In genomic region chr2:45000341-45000901, GRCh38 we compare ENCODE assay signal across 14 cellular contexts. TPM values are rescaled to one million over a fixed set of nuclear protein-coding genes. Genes with fewer than 3 reads are reported as not detected.
DNase-seq lines count a peak whose midpoint lies in the region; ATAC-seq and TF ChIP-seq lines count a peak whose summit lies in the region.
"Had no signal": no experiment of that assay in that cellular context is flagged by ENCODE, and none has a peak within 500 bp of the region (broad histone marks: within the 10 kb centered on the region; RNA-seq: fewer than 3 reads in every experiment).

No MANE protein-coding gene starts in this region.

- H3K36me3 Mint-ChIP-seq in effector memory CD8-positive, alpha-beta T cell (ENCODE audit: insufficient read depth): no peaks in the 10 kb centered on the region
- no peaks in the 10 kb centered on the region for H3K36me3 Mint-ChIP-seq in stimulated activated memory B cell treated with anti-CD40 and anti-IgM and Interleukin-4, amounts not matched to agents 10 μg/mL and 1 μg/mL and 100 μg/mL, for 72 hours

- H3K4me1 Mint-ChIP-seq in effector memory CD8-positive, alpha-beta T cell (ENCODE audit: low read depth in 2 of 2): peaks cover 13 to 15% of the 10 kb centered on the region in 2 donors
- peaks cover 27% of the 10 kb centered on the region for H3K4me1 Mint-ChIP-seq in stimulated activated memory B cell treated with anti-CD40 and anti-IgM and Interleukin-4, amounts not matched to agents 10 μg/mL and 1 μg/mL and 100 μg/mL, for 72 hours

- DNase-seq in Panc1 (ENCODE audit: low read depth, low spot score) (no peak), islet precursor cell (peak; percentile 86), prostate gland (ENCODE audit: low spot score) (no peak), SIG-M5 treated with dmso at 0.1 percent for 504 hours (lab: John Stamatoyannopoulos, UW; ENCODE audit: unreplicated experiment) (no peak)
- no peak for DNase-seq in effector memory CD8-positive, alpha-beta T cell
- no peak for DNase-seq in stimulated activated CD4-positive, alpha-beta T cell treated with anti-CD3 and anti-CD28 coated beads, Interleukin-4, amount 100 ng/mL, for 4 hours
- DNase-seq: activated CD4-positive, alpha-beta T cell treated with anti-CD3 and anti-CD28 coated beads, Interleukin-2, amount 50 U/mL, for 4 hours; activated naive CD4-positive, alpha-beta T cell treated with anti-CD3 and anti-CD28 coated beads, Interleukin-2, amount 50 U/mL, for 16 hours; MM.1S; NCI-H2171 treated with DMSO at 0.1 percent for 48 hours had no signal

- no peak for TF ChIP-seq POLR2A in prostate gland (IDR thresholded peaks at IDR 0.05)

- H3K27ac Mint-ChIP-seq in effector memory CD8-positive, alpha-beta T cell: no peak overlapping the region
- no peak overlapping the region for H3K27ac Mint-ChIP-seq in stimulated activated memory B cell treated with anti-CD40 and anti-IgM and Interleukin-4, amounts not matched to agents 10 μg/mL and 1 μg/mL and 100 μg/mL, for 72 hours

- H3K4me3 ChIP-seq in Panc1 (ENCODE audit: low read depth in 2 of 2, low read length in 2 of 2) (no peak overlapping the region), prostate gland (no peak overlapping the region)

- no peak overlapping the region for H3K27ac ChIP-seq in Panc1 (ENCODE audit: low read length)
- no peak overlapping the region for H3K27ac ChIP-seq in prostate gland
- H3K27ac ChIP-seq: thyroid gland had no signal

- 30% methylated on average over 22 of the region's 36 CpGs for WGBS in prostate gland

- no peaks in the 10 kb centered on the region for H3K9me3 Mint-ChIP-seq in effector memory CD8-positive, alpha-beta T cell
- no peaks in the 10 kb centered on the region for H3K9me3 Mint-ChIP-seq in stimulated activated memory B cell treated with anti-CD40 and anti-IgM and Interleukin-4, amounts not matched to agents 10 μg/mL and 1 μg/mL and 100 μg/mL, for 72 hours

- H3K4me3 Mint-ChIP-seq in effector memory CD8-positive, alpha-beta T cell: peak overlapping the region; percentile 49 to 58
- H3K4me3 Mint-ChIP-seq in stimulated activated memory B cell treated with anti-CD40 and anti-IgM and Interleukin-4, amounts not matched to agents 10 μg/mL and 1 μg/mL and 100 μg/mL, for 72 hours: peak overlapping the region; percentile 44

- intact Hi-C loops in Panc1 (cut with micrococcal nuclease; ENCODE audit: unreplicated experiment) (no loop called here), prostate gland (cut with DNase I) (no loop called here)

- TF ChIP-seq CTCF in Panc1 (IDR thresholded peaks at IDR 0.05): no peak
- no peak for TF ChIP-seq CTCF in prostate gland (IDR thresholded peaks at IDR 0.05)

- ATAC-seq in Panc1: 0 out of 2 replicates have a peak, but pooled peaks have one; percentile 20
- no peak for ATAC-seq in effector memory CD8-positive, alpha-beta T cell (replicated peaks)
- ATAC-seq in stimulated activated memory B cell treated with anti-CD40 and anti-IgM and Interleukin-4, amounts not matched to agents 10 μg/mL and 1 μg/mL and 100 μg/mL, for 72 hours: no peak

- H3K27me3 Mint-ChIP-seq in effector memory CD8-positive, alpha-beta T cell: peaks cover 81 to 100% of the 10 kb centered on the region in 2 donors
- H3K27me3 Mint-ChIP-seq in stimulated activated memory B cell treated with anti-CD40 and anti-IgM and Interleukin-4, amounts not matched to agents 10 μg/mL and 1 μg/mL and 100 μg/mL, for 72 hours: peaks cover 89% of the 10 kb centered on the region

- no peaks in the 10 kb centered on the region for H3K4me1 ChIP-seq in Panc1 (ENCODE audit: control insufficient read depth, insufficient read depth, low read length)
- peaks cover 4% of the 10 kb centered on the region for H3K4me1 ChIP-seq in prostate gland (replicated peaks)

- CTCF ChIA-PET in Panc1 (lab: Charles Lee): no interaction called here

- no TSS peak for BruUV-seq in Panc1 (replicated peaks; lab: Mats Ljungman, UMichigan)

- in situ Hi-C loops in Panc1 (cut with HindIII; ENCODE audit: low pct_unique_long_range_greater_than_20kb, low sequenced_read_pairs): no loop called here

- POLR2A ChIA-PET in Panc1 (lab: Charles Lee): no interaction called here

- H3K9me3 ChIP-seq in Panc1 (ENCODE audit: control insufficient read depth, insufficient read depth, low read depth, low read length) (no peaks in the 10 kb centered on the region), prostate gland (no peaks in the 10 kb centered on the region)
- H3K9me3 ChIP-seq: thyroid gland had no signal

- H3K36me3 ChIP-seq in Panc1 (ENCODE audit: control insufficient read depth, insufficient read depth, low read length) (no peaks in the 10 kb centered on the region), prostate gland (no peaks in the 10 kb centered on the region)
- H3K36me3 ChIP-seq: thyroid gland had no signal

- H3K27me3 ChIP-seq in Panc1 (ENCODE audit: control insufficient read depth, insufficient read depth, low read length) (peaks cover 17% of the 10 kb centered on the region), prostate gland (replicated peaks; ENCODE audit: insufficient read depth) (peaks cover 30% of the 10 kb centered on the region)

RNA-seq across cellular contexts. Expression of gene SIX2, which starts 8.8 kb away (rescaled TPM):
- 0.51 TPM for total RNA-seq in Panc1 (2021; ENCODE audit: unreplicated experiment)
- polyA plus RNA-seq in Panc1 (2012; ENCODE audit: insufficient read length): 0.58 TPM
- total RNA-seq in prostate gland: 1 to 10 TPM; 1.8 to 5.1 TPM
- total RNA-seq: lung microvascular endothelial cell; T-helper 2 cell treated with Interferon-gamma antibody and Interleukin-4, amounts not matched to agents 100 ng/mL and 5 ng/mL, for 36 hours had no signal

RNA-seq across cellular contexts. Expression of gene SIX3, which starts 58.9 kb away (rescaled TPM):
- 0.21 TPM for total RNA-seq in Panc1 (2021; ENCODE audit: unreplicated experiment)
- polyA plus RNA-seq in Panc1 (2012; ENCODE audit: insufficient read length): 0.11 TPM
- not detected for total RNA-seq in prostate gland
- total RNA-seq: lung microvascular endothelial cell, thyroid gland had no signal
